14 cellular contexts compared by ENCODE assay signal in genomic region chr1:165383067-165383466, GRCh38. TPM values are rescaled to one million over a fixed set of nuclear protein-coding genes. Genes with fewer than 3 reads are reported as not detected.
DNase-seq lines count a peak whose midpoint lies in the region; ATAC-seq and TF ChIP-seq lines count a peak whose summit lies in the region.
"Had no signal": no experiment of that assay in that cellular context is flagged by ENCODE, and none has a peak within 500 bp of the region (broad histone marks: within the 10 kb centered on the region; RNA-seq: fewer than 3 reads in every experiment).

No MANE protein-coding gene starts in this region.

- no peak overlapping the region for H3K27ac ChIP-seq in left ventricle myocardium inferior (replicated peaks)
- peak overlapping the region; percentile 80 for H3K27ac ChIP-seq in psoas muscle
- no peak overlapping the region for H3K27ac ChIP-seq in GM23338 (ENCODE audit: low read depth)

- H3K27ac Mint-ChIP-seq in GM23338: no peak overlapping the region
- H3K27ac Mint-ChIP-seq: activated naive CD8-positive, alpha-beta T cell; CD4-positive, CD25-positive, alpha-beta regulatory T cell; stimulated activated memory B cell treated with anti-CD40 and anti-IgM and Interleukin-4, amounts not matched to agents 10 μg/mL and 1 μg/mL and 100 μg/mL, for 72 hours had no signal

- ATAC-seq in psoas muscle (peak; percentile 98 to 99 (median 99)), GM23338 (no peak; the same call in 2 of the 3 replicates), left colon (no peak)
- ATAC-seq: stimulated activated memory B cell treated with anti-CD40 and anti-IgM and Interleukin-4, amounts not matched to agents 10 μg/mL and 1 μg/mL and 100 μg/mL, for 72 hours had no signal

- in situ Hi-C loops in astrocyte of the cerebellum (cut with HindIII; ENCODE audit: low sequenced_read_pairs): no loop called here

- H3K36me3 ChIP-seq in left ventricle myocardium inferior (no peaks in the 10 kb centered on the region), psoas muscle (ENCODE audit: insufficient read depth in 1 of 2, low read depth in 1 of 2) (no peaks in the 10 kb centered on the region), GM23338 (ENCODE audit: insufficient read depth) (no peaks in the 10 kb centered on the region)

- no peaks in the 10 kb centered on the region for H4K20me1 ChIP-seq in GM23338 (replicated peaks; ENCODE audit: insufficient read depth)

- no peaks in the 10 kb centered on the region for H3K9me3 Mint-ChIP-seq in GM23338
- H3K9me3 Mint-ChIP-seq: CD4-positive, CD25-positive, alpha-beta regulatory T cell; stimulated activated memory B cell treated with anti-CD40 and anti-IgM and Interleukin-4, amounts not matched to agents 10 μg/mL and 1 μg/mL and 100 μg/mL, for 72 hours had no signal

- peaks cover 4% of the 10 kb centered on the region for H3K27me3 Mint-ChIP-seq in GM23338 (ENCODE audit: insufficient read depth, low read depth, poor library complexity)

- no peaks in the 10 kb centered on the region for H3K79me2 ChIP-seq in GM23338 (replicated peaks; ENCODE audit: insufficient read depth)

- peaks cover 17% of the 10 kb centered on the region for H3K4me1 ChIP-seq in left ventricle myocardium inferior
- peaks cover 9% of the 10 kb centered on the region for H3K4me1 ChIP-seq in psoas muscle
- H3K4me1 ChIP-seq in GM23338 (ENCODE audit: insufficient read depth): no peaks in the 10 kb centered on the region

- no peaks in the 10 kb centered on the region for H3K9me2 ChIP-seq in GM23338 (ENCODE audit: insufficient read depth)

- no peak overlapping the region for H3K4me3 ChIP-seq in astrocyte of the cerebellum (ENCODE audit: low read depth, low read length)
- no peak overlapping the region for H3K4me3 ChIP-seq in left ventricle myocardium inferior
- H3K4me3 ChIP-seq in psoas muscle: no peak overlapping the region
- no peak overlapping the region for H3K4me3 ChIP-seq in GM23338

- no peak overlapping the region for H2AFZ ChIP-seq in GM23338

- TF ChIP-seq CTCF in astrocyte of the cerebellum (IDR thresholded peaks at IDR 0.05; ENCODE audit: low read depth, low read length, missing control alignments): no peak
- no peak for TF ChIP-seq CTCF in left ventricle myocardium inferior (IDR thresholded peaks at IDR 0.05; ENCODE audit: borderline replicate concordance)
- TF ChIP-seq CTCF in psoas muscle (IDR thresholded peaks at IDR 0.05): no peak
- no peak for TF ChIP-seq CTCF in GM23338 (conservative IDR thresholded peaks at IDR 0.05; ENCODE audit: low read depth in 2 of 2)

- H3K4me2 ChIP-seq in GM23338: no peak overlapping the region

- H3K27me3 ChIP-seq in left ventricle myocardium inferior (ENCODE audit: low read depth) (no peaks in the 10 kb centered on the region), psoas muscle (ENCODE audit: insufficient read depth in 3 of 3, low read length in 2 of 3) (no peaks in the 10 kb centered on the region), GM23338 (ENCODE audit: insufficient read depth) (0 out of 2 replicates have a peak, but pooled peaks cover 7% of the 10 kb centered on the region)

- H3K9me3 ChIP-seq in left ventricle myocardium inferior (replicated peaks) (no peaks in the 10 kb centered on the region), psoas muscle (no peaks in the 10 kb centered on the region)

- no peak overlapping the region for H3K4me3 Mint-ChIP-seq in GM23338
- H3K4me3 Mint-ChIP-seq: activated naive CD8-positive, alpha-beta T cell; CD4-positive, CD25-positive, alpha-beta regulatory T cell; stimulated activated memory B cell treated with anti-CD40 and anti-IgM and Interleukin-4, amounts not matched to agents 10 μg/mL and 1 μg/mL and 100 μg/mL, for 72 hours had no signal

- H3F3A ChIP-seq in GM23338 (replicated peaks; ENCODE audit: low read depth): no peaks in the 10 kb centered on the region

- H3K4me1 Mint-ChIP-seq in GM23338: peaks cover 5% of the 10 kb centered on the region
- H3K4me1 Mint-ChIP-seq: CD4-positive, CD25-positive, alpha-beta regulatory T cell; stimulated activated memory B cell treated with anti-CD40 and anti-IgM and Interleukin-4, amounts not matched to agents 10 μg/mL and 1 μg/mL and 100 μg/mL, for 72 hours had no signal

- intact Hi-C loops in left ventricle myocardium inferior (cut with micrococcal nuclease): no loop called here
- intact Hi-C loops in psoas muscle (cut with DNase I): loop anchor here in 1 of 2 donors (5.0 kb wide), 1 partner anchor 529 kb away; no protein-coding TSS in a partner anchor
- intact Hi-C loops in left colon (cut with DNase I, micrococcal nuclease): no loop called here

- no peaks in the 10 kb centered on the region for H3K36me3 Mint-ChIP-seq in GM23338 (ENCODE audit: low read depth)
- H3K36me3 Mint-ChIP-seq: activated naive CD8-positive, alpha-beta T cell; CD4-positive, CD25-positive, alpha-beta regulatory T cell; stimulated activated memory B cell treated with anti-CD40 and anti-IgM and Interleukin-4, amounts not matched to agents 10 μg/mL and 1 μg/mL and 100 μg/mL, for 72 hours had no signal

- 28 to 35% (median 29%) methylated on average over 6 of the region's 6 CpGs for WGBS in psoas muscle, 3 donors

- DNase-seq in Daoy (ENCODE audit: low read depth) (peak; percentile 72), astrocyte of the cerebellum (ENCODE audit: low read depth) (peak; percentile 92), left ventricle myocardium inferior (peak; percentile 32), psoas muscle (peak; percentile 79 to 92), GM23338 (ENCODE audit: low spot score) (no peak), left colon (no peak), NCI-H748 treated with DMSO at 0.1 percent for 48 hours (lab: John Stamatoyannopoulos, UW) (no peak)
- DNase-seq in stimulated activated CD4-positive, alpha-beta T cell treated with anti-CD3 and anti-CD28 coated beads, Interleukin-2, amount 100 ng/mL, for 48 hours: no peak
- DNase-seq: CD4-positive, CD25-positive, alpha-beta regulatory T cell; NCI-H2081; SHP77 had no signal

TF ChIP-seq in GM23338, 12 proteins besides CTCF, POLR2A, EP300 and RAD21 (continues in another document):
- no peak for TF ChIP-seq EZH2phosphoT487 (IDR thresholded peaks at IDR 0.05; ENCODE audit: unreplicated experiment)
- TF ChIP-seq ZNF114 (CRISPR knock-in tag; IDR thresholded peaks at IDR 0.05): no peak
- no peak for TF ChIP-seq JUNB (IDR thresholded peaks at IDR 0.05; ENCODE audit: unreplicated experiment)

RNA-seq across cellular contexts. Expression of gene LMX1A, which starts 26.6 kb away (rescaled TPM):
- total RNA-seq in Daoy (2014; rRNA removed; shearing (Covaris generic)): not detected in 2 replicates
- total RNA-seq in left ventricle myocardium inferior (0.11 TPM), psoas muscle (under 1 TPM in 2 of 4 donors, not detected in 2; 0.25 to 0.36 TPM), left colon (under 1 TPM; 0.64 to 0.73 TPM)
- polyA plus RNA-seq in psoas muscle (under 1 TPM in 2 of 3 donors, not detected in 1; 0.04 to 0.07 TPM), GM23338 (2016; fragmentation: Nextera tagmentation; extraction: Ambion mirVana) (not detected in 2 replicates)
- not detected in 2 replicates for total RNA-seq in GM23338 (2014; rRNA removed; shearing (Covaris generic))
- total RNA-seq: CD4-positive, CD25-positive, alpha-beta regulatory T cell; lung microvascular endothelial cell had no signal
- polyA plus RNA-seq: CD4-positive, CD25-positive, alpha-beta regulatory T cell had no signal

Comparison
In these comparisons a context has a peak if more than half of its experiments do, and no peak if none do; other contexts are left out.
1. DNase-seq: peak in Daoy (single experiment), astrocyte of the cerebellum (single experiment), left ventricle myocardium inferior (single experiment) and psoas muscle (2 of 2); none in stimulated activated CD4-positive, alpha-beta T cell treated with anti-CD3 and anti-CD28 coated beads, Interleukin-2, amount 100 ng/mL, for 48 hours (0 of 2), GM23338 (single experiment), left colon (0 of 2) and NCI-H748 treated with DMSO at 0.1 percent for 48 hours (single experiment).
2. ATAC-seq: peak in psoas muscle (4 of 4); none in GM23338 (single experiment) and left colon (single experiment).